Comparison of ENCODE assay signal across 8 cellular contexts in the genomic region with DNA sequence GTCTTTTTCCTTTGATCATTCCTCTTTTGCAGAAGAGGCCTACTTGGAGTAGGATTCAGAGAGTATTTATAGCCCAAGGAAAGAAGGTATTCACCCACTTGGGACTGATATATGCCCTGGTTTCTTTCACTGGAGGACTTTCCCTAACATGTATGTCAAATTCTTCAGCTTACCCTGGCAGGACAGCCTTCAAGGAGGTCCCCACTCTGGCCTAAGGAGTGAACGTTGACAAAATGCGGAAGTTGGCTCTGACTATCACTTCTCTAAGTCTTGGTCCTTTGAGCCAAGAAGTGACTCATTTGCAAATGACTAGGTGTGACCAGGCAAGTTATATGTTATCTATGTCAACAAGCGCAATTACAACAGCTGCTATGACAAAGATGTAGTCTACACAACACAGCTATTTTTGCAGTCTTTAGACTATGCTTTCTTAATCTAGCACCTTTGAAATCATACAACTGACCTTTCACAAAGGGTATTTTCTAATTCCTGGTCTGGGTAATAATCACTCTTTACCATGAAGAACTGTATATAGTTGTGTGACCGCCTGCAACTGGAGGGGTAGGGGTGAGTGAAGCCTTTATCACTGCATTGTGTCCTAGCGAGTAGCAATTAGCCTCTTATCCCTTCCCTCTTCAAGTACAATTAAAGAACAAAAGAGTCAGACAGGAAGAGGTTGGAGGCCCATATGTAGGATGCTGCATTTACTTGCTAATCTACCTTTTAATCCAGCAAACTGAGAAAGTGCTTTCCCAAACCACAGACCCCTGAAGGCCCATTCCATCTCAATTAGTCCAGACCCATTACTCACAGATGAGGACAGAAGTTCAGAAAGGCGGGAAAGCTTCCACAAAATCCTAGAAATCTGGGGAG. TPM values are rescaled to one million over a fixed set of nuclear protein-coding genes. Genes with fewer than 3 reads are reported as not detected.
A peak's percentile ranks its signal among the peaks of the same experiment; 100 is the strongest.
DNase-seq lines count a peak whose midpoint lies in the region; ATAC-seq and TF ChIP-seq lines count a peak whose summit lies in the region.

No MANE protein-coding gene starts in this region.

- H3K27ac Mint-ChIP-seq in endothelial cell (ENCODE audit: unreplicated experiment) (no peak overlapping the region), progenitor cell of endocrine pancreas (no peak overlapping the region)

- TF ChIP-seq CTCF in endothelial cell (IDR thresholded peaks at IDR 0.05; ENCODE audit: unreplicated experiment) (no peak), progenitor cell of endocrine pancreas (IDR thresholded peaks at IDR 0.05; ENCODE audit: unreplicated experiment) (no peak)

- H3K27me3 Mint-ChIP-seq in endothelial cell (ENCODE audit: unreplicated experiment) = no peaks in the 10 kb centered on the region
- no peaks in the 10 kb centered on the region for H3K27me3 Mint-ChIP-seq in progenitor cell of endocrine pancreas

- H3K4me1 Mint-ChIP-seq in endothelial cell (ENCODE audit: unreplicated experiment) = peaks cover 4% of the 10 kb centered on the region
- no peaks in the 10 kb centered on the region for H3K4me1 Mint-ChIP-seq in progenitor cell of endocrine pancreas (ENCODE audit: low read depth)

- ATAC-seq in GM18508 (IDR thresholded peaks at IDR 0.05; ENCODE audit: insufficient read depth, unreplicated experiment) = peak; percentile 99
- ATAC-seq in GM21825 (IDR thresholded peaks at IDR 0.05; ENCODE audit: unreplicated experiment) = peak; percentile 99
- no peak for ATAC-seq in SK-N-SH treated with all-trans-retinoic acid at 6 μM for 48 hours

- H3K36me3 Mint-ChIP-seq in endothelial cell (ENCODE audit: low read depth, unreplicated experiment) (peaks cover 7% of the 10 kb centered on the region), progenitor cell of endocrine pancreas (ENCODE audit: insufficient read depth) (no peaks in the 10 kb centered on the region)

- H3K27ac ChIP-seq in angular gyrus (ENCODE audit: low read depth, low read length) = peak overlapping the region; percentile 36

- no peak overlapping the region for H3K4me3 Mint-ChIP-seq in endothelial cell (ENCODE audit: unreplicated experiment)
- H3K4me3 Mint-ChIP-seq in progenitor cell of endocrine pancreas (ENCODE audit: low read depth) = no peak overlapping the region

- H3K9me3 Mint-ChIP-seq in endothelial cell (ENCODE audit: unreplicated experiment) = no peaks in the 10 kb centered on the region
- H3K9me3 Mint-ChIP-seq in progenitor cell of endocrine pancreas (ENCODE audit: low read depth) = no peaks in the 10 kb centered on the region

- DNase-seq in KG1 (lab: John Stamatoyannopoulos, UW) = peak; percentile 43
- peak; percentile 82 for DNase-seq in mucosa of gallbladder (ENCODE audit: low spot score)
- no peak for DNase-seq in endothelial cell (ENCODE audit: low spot score)
- no peak for DNase-seq in progenitor cell of endocrine pancreas (ENCODE audit: low spot score, unreplicated experiment)

TF ChIP-seq in SK-N-SH treated with all-trans-retinoic acid at 6 μM for 48 hours, 23 proteins besides CTCF, POLR2A, EP300 and RAD21:
- no peak for TF ChIP-seq TCF4 (CRISPR knock-in tag; IDR thresholded peaks at IDR 0.05; ENCODE audit: borderline replicate concordance)
- no peak for TF ChIP-seq PPARA (CRISPR knock-in tag; IDR thresholded peaks at IDR 0.05; ENCODE audit: borderline replicate concordance)
- TF ChIP-seq, protein P1, sequence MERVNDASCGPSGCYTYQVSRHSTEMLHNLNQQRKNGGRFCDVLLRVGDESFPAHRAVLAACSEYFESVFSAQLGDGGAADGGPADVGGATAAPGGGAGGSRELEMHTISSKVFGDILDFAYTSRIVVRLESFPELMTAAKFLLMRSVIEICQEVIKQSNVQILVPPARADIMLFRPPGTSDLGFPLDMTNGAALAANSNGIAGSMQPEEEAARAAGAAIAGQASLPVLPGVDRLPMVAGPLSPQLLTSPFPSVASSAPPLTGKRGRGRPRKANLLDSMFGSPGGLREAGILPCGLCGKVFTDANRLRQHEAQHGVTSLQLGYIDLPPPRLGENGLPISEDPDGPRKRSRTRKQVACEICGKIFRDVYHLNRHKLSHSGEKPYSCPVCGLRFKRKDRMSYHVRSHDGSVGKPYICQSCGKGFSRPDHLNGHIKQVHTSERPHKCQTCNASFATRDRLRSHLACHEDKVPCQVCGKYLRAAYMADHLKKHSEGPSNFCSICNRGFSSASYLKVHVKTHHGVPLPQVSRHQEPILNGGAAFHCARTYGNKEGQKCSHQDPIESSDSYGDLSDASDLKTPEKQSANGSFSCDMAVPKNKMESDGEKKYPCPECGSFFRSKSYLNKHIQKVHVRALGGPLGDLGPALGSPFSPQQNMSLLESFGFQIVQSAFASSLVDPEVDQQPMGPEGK (CRISPR knock-in tag; IDR thresholded peaks at IDR 0.05; ENCODE audit: borderline replicate concordance) = no peak
- TF ChIP-seq TOX (CRISPR knock-in tag; IDR thresholded peaks at IDR 0.05; ENCODE audit: borderline replicate concordance) = no peak
- TF ChIP-seq, protein P2, sequence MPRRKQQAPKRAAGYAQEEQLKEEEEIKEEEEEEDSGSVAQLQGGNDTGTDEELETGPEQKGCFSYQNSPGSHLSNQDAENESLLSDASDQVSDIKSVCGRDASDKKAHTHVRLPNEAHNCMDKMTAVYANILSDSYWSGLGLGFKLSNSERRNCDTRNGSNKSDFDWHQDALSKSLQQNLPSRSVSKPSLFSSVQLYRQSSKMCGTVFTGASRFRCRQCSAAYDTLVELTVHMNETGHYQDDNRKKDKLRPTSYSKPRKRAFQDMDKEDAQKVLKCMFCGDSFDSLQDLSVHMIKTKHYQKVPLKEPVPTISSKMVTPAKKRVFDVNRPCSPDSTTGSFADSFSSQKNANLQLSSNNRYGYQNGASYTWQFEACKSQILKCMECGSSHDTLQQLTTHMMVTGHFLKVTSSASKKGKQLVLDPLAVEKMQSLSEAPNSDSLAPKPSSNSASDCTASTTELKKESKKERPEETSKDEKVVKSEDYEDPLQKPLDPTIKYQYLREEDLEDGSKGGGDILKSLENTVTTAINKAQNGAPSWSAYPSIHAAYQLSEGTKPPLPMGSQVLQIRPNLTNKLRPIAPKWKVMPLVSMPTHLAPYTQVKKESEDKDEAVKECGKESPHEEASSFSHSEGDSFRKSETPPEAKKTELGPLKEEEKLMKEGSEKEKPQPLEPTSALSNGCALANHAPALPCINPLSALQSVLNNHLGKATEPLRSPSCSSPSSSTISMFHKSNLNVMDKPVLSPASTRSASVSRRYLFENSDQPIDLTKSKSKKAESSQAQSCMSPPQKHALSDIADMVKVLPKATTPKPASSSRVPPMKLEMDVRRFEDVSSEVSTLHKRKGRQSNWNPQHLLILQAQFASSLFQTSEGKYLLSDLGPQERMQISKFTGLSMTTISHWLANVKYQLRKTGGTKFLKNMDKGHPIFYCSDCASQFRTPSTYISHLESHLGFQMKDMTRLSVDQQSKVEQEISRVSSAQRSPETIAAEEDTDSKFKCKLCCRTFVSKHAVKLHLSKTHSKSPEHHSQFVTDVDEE (CRISPR knock-in tag; IDR thresholded peaks at IDR 0.05) = no peak
- TF ChIP-seq CSDC2 (CRISPR knock-in tag; IDR thresholded peaks at IDR 0.05) = no peak
- TF ChIP-seq ZFP30 (CRISPR knock-in tag; IDR thresholded peaks at IDR 0.05) = no peak
- no peak for TF ChIP-seq RARB (CRISPR knock-in tag; IDR thresholded peaks at IDR 0.05)
- TF ChIP-seq ZC3H10 (CRISPR knock-in tag; IDR thresholded peaks at IDR 0.05) = no peak
- TF ChIP-seq ESRRG (CRISPR knock-in tag; IDR thresholded peaks at IDR 0.05) = no peak
- no peak for TF ChIP-seq ZNF70 (CRISPR knock-in tag; IDR thresholded peaks at IDR 0.05)
- no peak for TF ChIP-seq ARNTL (CRISPR knock-in tag; IDR thresholded peaks at IDR 0.05; ENCODE audit: borderline replicate concordance, low read depth)
- TF ChIP-seq, protein P3, sequence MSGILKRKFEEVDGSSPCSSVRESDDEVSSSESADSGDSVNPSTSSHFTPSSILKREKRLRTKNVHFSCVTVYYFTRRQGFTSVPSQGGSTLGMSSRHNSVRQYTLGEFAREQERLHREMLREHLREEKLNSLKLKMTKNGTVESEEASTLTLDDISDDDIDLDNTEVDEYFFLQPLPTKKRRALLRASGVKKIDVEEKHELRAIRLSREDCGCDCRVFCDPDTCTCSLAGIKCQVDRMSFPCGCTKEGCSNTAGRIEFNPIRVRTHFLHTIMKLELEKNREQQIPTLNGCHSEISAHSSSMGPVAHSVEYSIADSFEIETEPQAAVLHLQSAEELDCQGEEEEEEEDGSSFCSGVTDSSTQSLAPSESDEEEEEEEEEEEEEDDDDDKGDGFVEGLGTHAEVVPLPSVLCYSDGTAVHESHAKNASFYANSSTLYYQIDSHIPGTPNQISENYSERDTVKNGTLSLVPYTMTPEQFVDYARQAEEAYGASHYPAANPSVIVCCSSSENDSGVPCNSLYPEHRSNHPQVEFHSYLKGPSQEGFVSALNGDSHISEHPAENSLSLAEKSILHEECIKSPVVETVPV (CRISPR knock-in tag; IDR thresholded peaks at IDR 0.05) = no peak
TF ChIP-seq in SK-N-SH treated with all-trans-retinoic acid at 6 μM for 48 hours: peak in this region for 0.

RNA-seq across cellular contexts. Expression of a gene that starts 50.1 kb away (rescaled TPM):
- total RNA-seq in mucosa of gallbladder = 24.7 TPM
- total RNA-seq in endothelial cell (ENCODE audit: unreplicated experiment) = 10.7 TPM
- 10.2 and 12.0 TPM in 2 replicates for total RNA-seq in progenitor cell of endocrine pancreas

Comparison
In these comparisons a context has a peak if more than half of its experiments do, and no peak if none do; other contexts are left out.
1. DNase-seq: peak in KG1 (single experiment) and mucosa of gallbladder (single experiment); none in endothelial cell (single experiment) and progenitor cell of endocrine pancreas (single experiment).